Comparison of ENCODE assay signal across 9 cellular contexts in genomic region chr6:3825851-3826581, GRCh38. TPM values are rescaled to one million over a fixed set of nuclear protein-coding genes. Genes with fewer than 3 reads are reported as not detected.
DNase-seq lines count a peak whose midpoint lies in the region; ATAC-seq, FAIRE-seq and TF ChIP-seq lines count a peak whose summit lies in the region.
"Had no signal": no experiment of that assay in that cellular context is flagged by ENCODE, and none has a peak within 500 bp of the region (broad histone marks: within the 10 kb centered on the region; RNA-seq: fewer than 3 reads in every experiment).

No MANE protein-coding gene starts in this region.

- no peaks in the 10 kb centered on the region for H3K9me3 ChIP-seq in esophagus squamous epithelium

- peak overlapping the region; percentile 58 for H2AFZ ChIP-seq in ACC112 (ENCODE audit: low read length, unreplicated experiment)

- H3K4me1 Mint-ChIP-seq in nephron: peaks cover 32% of the 10 kb centered on the region

- H3K79me2 ChIP-seq in ACC112 (ENCODE audit: control insufficient read depth, insufficient read depth, low read length, unreplicated experiment): no peaks in the 10 kb centered on the region

- peak overlapping the region; percentile 29 to 73 (median 70) for H3K4me3 Mint-ChIP-seq in nephron
- H3K4me3 Mint-ChIP-seq: CD4-positive, CD25-positive, alpha-beta regulatory T cell had no signal

- H3K9me3 Mint-ChIP-seq in nephron: no peaks in the 10 kb centered on the region
- H3K9me3 Mint-ChIP-seq: CD4-positive, CD25-positive, alpha-beta regulatory T cell had no signal

- H3K36me3 ChIP-seq in ACC112 (ENCODE audit: insufficient read depth, low read length) (no peaks in the 10 kb centered on the region), esophagus squamous epithelium (no peaks in the 10 kb centered on the region)

- no peak for TF ChIP-seq CTCF in esophagus squamous epithelium (IDR thresholded peaks at IDR 0.05)
- peak in 1 of 3 experiments; percentile 5 for TF ChIP-seq CTCF in nephron (IDR thresholded peaks at IDR 0.05; ENCODE audit: unreplicated experiment in 3 of 3)

- FAIRE-seq in RCC 7860 (lab: Jason Lieb, UNC): peak; percentile 87

- H3K27ac ChIP-seq in ACC112 (ENCODE audit: low read depth, low read length) (peak overlapping the region; percentile 95), esophagus squamous epithelium (peak overlapping the region; percentile 80 to 94 (median 92))

- intact Hi-C loops in esophagus squamous epithelium (cut with DNase I): loop anchor here (10.0 kb wide), 1 partner anchor 71 kb away; the partner anchor contains the start of gene PXDC1

- no peaks in the 10 kb centered on the region for H3K36me3 Mint-ChIP-seq in nephron (ENCODE audit: low read depth)
- H3K36me3 Mint-ChIP-seq: CD4-positive, CD25-positive, alpha-beta regulatory T cell had no signal

- peak in 1 of 4 donors; percentile 13 for TF ChIP-seq POLR2A in esophagus squamous epithelium (IDR thresholded peaks at IDR 0.05)

- H3K4me1 ChIP-seq in ACC112 (ENCODE audit: control insufficient read depth, insufficient read depth, low read length, unreplicated experiment) (peaks cover 39% of the 10 kb centered on the region), esophagus squamous epithelium (peaks cover 24 to 57% (median 31%) of the 10 kb centered on the region in 3 donors)

- H3K27me3 ChIP-seq in ACC112 (ENCODE audit: insufficient read depth, low read length) (no peaks in the 10 kb centered on the region), esophagus squamous epithelium (no peaks in the 10 kb centered on the region)

- H3K4me3 ChIP-seq in ACC112 (ENCODE audit: low read depth, low read length): peak overlapping the region; percentile 65
- H3K4me3 ChIP-seq in esophagus squamous epithelium: peak overlapping the region in 3 of 4 donors; percentile 9 to 37 (median 14)

- no peak for ATAC-seq in HG03045 (IDR thresholded peaks at IDR 0.05; ENCODE audit: unreplicated experiment)

- peak; percentile 95 for DNase-seq in RCC 7860 (ENCODE audit: low spot score)
- no peak for DNase-seq in esophagus squamous epithelium (lab: John Stamatoyannopoulos, UW)
- no peak for DNase-seq in NCI-H345 (lab: John Stamatoyannopoulos, UW)
- DNase-seq in NK-92 (lab: John Stamatoyannopoulos, UW; ENCODE audit: unreplicated experiment): no peak
- DNase-seq in activated CD8-positive, alpha-beta memory T cell treated with anti-CD3 and anti-CD28 coated beads, Interleukin-2, amount 50 U/mL, for 4 hours: no peak
- DNase-seq: CD4-positive, CD25-positive, alpha-beta regulatory T cell had no signal

- WGBS in esophagus squamous epithelium, 2 donors: 13 to 22% methylated on average over 12 to 15 of the region's 15 CpGs

- H3K27ac Mint-ChIP-seq in nephron: peak overlapping the region; percentile 95 to 100 (median 98)
- H3K27ac Mint-ChIP-seq: CD4-positive, CD25-positive, alpha-beta regulatory T cell had no signal

- peaks cover 6% of the 10 kb centered on the region for H3K27me3 Mint-ChIP-seq in nephron (ENCODE audit: low read depth)

RNA-seq across cellular contexts. Expression of gene FAM50B, which starts 23.2 kb away (rescaled TPM):
- 10 to 100 TPM in 3 of 4 donors, 1 to 10 TPM in 1; 4.6 to 12.9 (median 11.8) TPM for total RNA-seq in esophagus squamous epithelium
